ENCODE assay signal across 12 cellular contexts in genomic region chr20:10806539-10806938, GRCh38.
"Had no signal": no experiment of that assay in that cellular context is flagged by ENCODE, and none has a peak within 500 bp of the region (broad histone marks: within the 10 kb centered on the region; RNA-seq: fewer than 3 reads in every experiment).

No MANE protein-coding gene starts in this region.

- H3K4me3 ChIP-seq: body of pancreas, lung, smooth muscle cell, tibial artery had no signal

- ATAC-seq: body of pancreas had no signal

- H3K36me3 ChIP-seq: tibial artery had no signal

- H3K27ac Mint-ChIP-seq: activated naive CD4-positive, alpha-beta T cell treated with anti-CD3 and anti-CD28 coated beads, Interleukin-2, amount 50 U/mL, for 24 hours; endodermal cell had no signal

- H3K4me1 Mint-ChIP-seq: activated naive CD4-positive, alpha-beta T cell treated with anti-CD3 and anti-CD28 coated beads, Interleukin-2, amount 50 U/mL, for 24 hours had no signal

- H3K4me1 ChIP-seq: parathyroid adenoma had no signal

- H3K4me3 Mint-ChIP-seq: activated naive CD4-positive, alpha-beta T cell treated with anti-CD3 and anti-CD28 coated beads, Interleukin-2, amount 50 U/mL, for 24 hours; endodermal cell had no signal

- H3K27me3 ChIP-seq: body of pancreas, tibial artery had no signal

- DNase-seq: body of pancreas, cerebellar nuclear complex, endodermal cell, erythroblast, hypothalamus, midbrain, retina had no signal

- H3K36me3 Mint-ChIP-seq: activated naive CD4-positive, alpha-beta T cell treated with anti-CD3 and anti-CD28 coated beads, Interleukin-2, amount 50 U/mL, for 24 hours had no signal

- H3K9me3 Mint-ChIP-seq: endodermal cell had no signal

- H3K9me3 ChIP-seq: body of pancreas, tibial artery had no signal

- H3K27ac ChIP-seq: tibial artery had no signal

- H3K9ac ChIP-seq: parathyroid adenoma had no signal

- H2AFZ ChIP-seq: parathyroid adenoma had no signal

- H3K4me2 ChIP-seq: smooth muscle cell had no signal

- H3K79me2 ChIP-seq: parathyroid adenoma had no signal
